Comparison of ENCODE assay signal across 9 cellular contexts in the genomic region with DNA sequence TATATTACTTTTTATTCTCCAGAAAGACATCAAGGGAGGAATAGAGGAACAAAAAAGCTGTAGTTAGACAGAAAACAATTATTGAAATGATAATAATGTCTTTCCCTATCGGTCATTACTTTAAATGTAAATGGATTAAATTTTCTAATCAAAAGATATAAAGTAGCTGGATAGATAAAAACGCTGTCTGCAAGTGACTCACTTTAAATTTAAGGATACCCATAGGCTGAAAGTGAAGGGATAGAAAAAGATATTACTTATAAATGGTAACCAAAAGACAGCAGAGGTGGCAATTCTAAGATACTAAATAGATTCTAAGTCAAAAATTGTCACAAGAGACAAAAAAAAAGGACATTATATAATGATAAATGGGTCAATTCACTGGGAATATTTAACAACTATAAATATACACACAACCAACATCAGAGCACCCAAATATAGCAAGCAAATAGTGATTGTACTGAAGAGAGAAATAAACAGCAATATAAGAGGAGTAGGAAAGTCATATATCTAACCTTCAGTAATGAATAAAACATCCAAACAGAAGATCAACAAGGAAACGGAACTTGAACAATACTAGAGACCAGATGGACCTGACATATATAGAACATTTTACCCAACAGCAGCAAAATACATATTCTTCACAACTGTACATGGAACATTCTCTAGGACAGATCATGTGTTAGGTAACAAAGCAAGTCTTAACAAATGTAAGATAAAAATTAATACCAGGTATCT.
"Had no signal": no experiment of that assay in that cellular context is flagged by ENCODE, and none has a peak within 500 bp of the region (broad histone marks: within the 10 kb centered on the region; RNA-seq: fewer than 3 reads in every experiment).

No MANE protein-coding gene starts in this region.

- H3K27ac ChIP-seq: GM23248, KMS-11 had no signal

- H3K9ac ChIP-seq: GM23248, KMS-11 had no signal

- FAIRE-seq: HTR-8/SVneo had no signal

- DNase-seq: GM23248, GOT3, H9, HCEC 1CT, IMR-90, Karpas-422, KBM-7 had no signal

- H3K4me3 ChIP-seq: GM23248 had no signal

- H3K4me2 ChIP-seq: KMS-11 had no signal

- H2AFZ ChIP-seq: GM23248 had no signal
